ENCODE assay signal across 8 cellular contexts in genomic region chr10:110497438-110498086, GRCh38. TPM values are rescaled to one million over a fixed set of nuclear protein-coding genes. Genes with fewer than 3 reads are reported as not detected.
DNase-seq lines count a peak whose midpoint lies in the region; ATAC-seq and TF ChIP-seq lines count a peak whose summit lies in the region.

TSS of gene DUSP5 (plus strand) at chr10:110497907. CDS start at chr10:110498122, 215 bp downstream.

- H3K27me3 ChIP-seq in DOHH2 (ENCODE audit: control insufficient read depth, low read length) = peaks cover 49% of the 10 kb centered on the region

- no peaks in the 10 kb centered on the region for H3K79me2 ChIP-seq in DOHH2 (ENCODE audit: control insufficient read depth, low read length)

- in situ Hi-C loops in KBM-7 (cut with MboI; ENCODE audit: low pct_unique_long_range_greater_than_20kb, low sequenced_read_pairs) = no loop called here

- no peaks in the 10 kb centered on the region for H3K9me3 Mint-ChIP-seq in activated T-helper 2 cell treated with anti-CD3 and anti-CD28 coated beads, Interferon-gamma antibody, Interleukin-2, Interleukin-4, amounts not matched to agents 10 μg/mL and 5 μg/mL and 100 μg/mL, durations not matched to agents 14 hours and 24 hours and 36 hours
- H3K9me3 Mint-ChIP-seq in natural killer cell = no peaks in the 10 kb centered on the region

- TF ChIP-seq CTCF in DOHH2 (IDR thresholded peaks at IDR 0.05; ENCODE audit: low read depth, low read length, poor library complexity, severe bottlenecking) (no peak), RWPE1 (conservative IDR thresholded peaks at IDR 0.05; ENCODE audit: low read depth) (no peak), fibroblast of mammary gland (conservative IDR thresholded peaks at IDR 0.05; ENCODE audit: control insufficient read depth, insufficient read depth, low read depth, low read length) (no peak), natural killer cell (IDR thresholded peaks at IDR 0.05) (no peak)

- peaks cover 61% of the 10 kb centered on the region for H3K36me3 Mint-ChIP-seq in activated T-helper 2 cell treated with anti-CD3 and anti-CD28 coated beads, Interferon-gamma antibody, Interleukin-2, Interleukin-4, amounts not matched to agents 10 μg/mL and 5 μg/mL and 100 μg/mL, durations not matched to agents 14 hours and 24 hours and 36 hours (ENCODE audit: low read depth)
- no peaks in the 10 kb centered on the region for H3K36me3 Mint-ChIP-seq in natural killer cell

- peak within 1 kb of the TSS; percentile 97 for H3K4me3 Mint-ChIP-seq in activated T-helper 2 cell treated with anti-CD3 and anti-CD28 coated beads, Interferon-gamma antibody, Interleukin-2, Interleukin-4, amounts not matched to agents 10 μg/mL and 5 μg/mL and 100 μg/mL, durations not matched to agents 14 hours and 24 hours and 36 hours (ENCODE audit: low read depth)
- H3K4me3 Mint-ChIP-seq in natural killer cell = peak within 1 kb of the TSS; percentile 97

- H3K4me3 ChIP-seq in DOHH2 (ENCODE audit: low read length) (peak within 1 kb of the TSS; percentile 81), fibroblast of mammary gland (ENCODE audit: control insufficient read depth, low read depth, low read length) (peak within 1 kb of the TSS; percentile 93)

- H3F3A ChIP-seq in DOHH2 (ENCODE audit: control insufficient read depth, insufficient read depth) = no peaks in the 10 kb centered on the region

- CTCF ChIA-PET in RWPE1 (lab: Yijun Ruan, JAX) = interaction anchor here (0.6 to 3.3 kb wide), 4 partner anchors 48 to 182 kb away, joined by 3 to 18 read pairs (median 4); no protein-coding TSS in a partner anchor

- no peaks in the 10 kb centered on the region for H3K36me3 ChIP-seq in DOHH2 (ENCODE audit: control insufficient read depth, low read length)

- H3K27ac Mint-ChIP-seq in activated T-helper 2 cell treated with anti-CD3 and anti-CD28 coated beads, Interferon-gamma antibody, Interleukin-2, Interleukin-4, amounts not matched to agents 10 μg/mL and 5 μg/mL and 100 μg/mL, durations not matched to agents 14 hours and 24 hours and 36 hours = peak within 1 kb of the TSS; percentile 84
- peak within 1 kb of the TSS; percentile 96 for H3K27ac Mint-ChIP-seq in natural killer cell

- no peaks in the 10 kb centered on the region for H4K20me1 ChIP-seq in DOHH2 (ENCODE audit: control insufficient read depth, insufficient read depth, low read depth, low read length)

- peak within 1 kb of the TSS; percentile 80 for H3K4me2 ChIP-seq in DOHH2 (ENCODE audit: low read length)

- peak; percentile 91 for DNase-seq in KBM-7
- DNase-seq in RWPE1 (ENCODE audit: low spot score) = peak; percentile 96
- DNase-seq in activated T-helper 2 cell treated with anti-CD3 and anti-CD28 coated beads, Interferon-gamma antibody, Interleukin-2, Interleukin-4, amounts not matched to agents 10 μg/mL and 5 μg/mL and 100 μg/mL, durations not matched to agents 14 hours and 24 hours and 36 hours (ENCODE audit: low spot score) = peak; percentile 95
- DNase-seq in fibroblast of mammary gland (ENCODE audit: low read depth) = peak; percentile 90
- DNase-seq in natural killer cell = peak; percentile 99
- DNase-seq in stimulated activated naive CD4-positive, alpha-beta T cell (lab: John Stamatoyannopoulos, UW) = peak; percentile 92 to 97 (median 92)

- POLR2A ChIA-PET in RWPE1 (lab: Yijun Ruan, JAX; ENCODE audit: low non-redundant PET) = interaction anchor here (0.9 to 1.8 kb wide), 5 partner anchors 89 to 144 kb away, joined by 3 to 14 read pairs (median 3); no protein-coding TSS in a partner anchor

- peaks cover 42% of the 10 kb centered on the region for H3K4me1 ChIP-seq in DOHH2 (ENCODE audit: control insufficient read depth, low read length)

- no peaks in the 10 kb centered on the region for H3K27me3 Mint-ChIP-seq in activated T-helper 2 cell treated with anti-CD3 and anti-CD28 coated beads, Interferon-gamma antibody, Interleukin-2, Interleukin-4, amounts not matched to agents 10 μg/mL and 5 μg/mL and 100 μg/mL, durations not matched to agents 14 hours and 24 hours and 36 hours (ENCODE audit: low read depth)
- no peaks in the 10 kb centered on the region for H3K27me3 Mint-ChIP-seq in natural killer cell (ENCODE audit: low read depth in 2 of 2)

- H3K9me3 ChIP-seq in DOHH2 (ENCODE audit: control insufficient read depth, insufficient read depth, low read length) = no peaks in the 10 kb centered on the region

- no peaks in the 10 kb centered on the region for H3K9me2 ChIP-seq in DOHH2 (replicated peaks; ENCODE audit: control insufficient read depth, low read length)

- H3K4me1 Mint-ChIP-seq in activated T-helper 2 cell treated with anti-CD3 and anti-CD28 coated beads, Interferon-gamma antibody, Interleukin-2, Interleukin-4, amounts not matched to agents 10 μg/mL and 5 μg/mL and 100 μg/mL, durations not matched to agents 14 hours and 24 hours and 36 hours (ENCODE audit: low read depth) = peaks cover 47% of the 10 kb centered on the region
- peaks cover 59 to 72% of the 10 kb centered on the region in 2 donors for H3K4me1 Mint-ChIP-seq in natural killer cell

- peak; percentile 68 for ATAC-seq in GM21717 (IDR thresholded peaks at IDR 0.05; ENCODE audit: unreplicated experiment)
- ATAC-seq in natural killer cell = peak; percentile 88 to 97 (median 89)

- intact Hi-C loops in activated T-helper 2 cell treated with anti-CD3 and anti-CD28 coated beads, Interferon-gamma antibody, Interleukin-2, Interleukin-4, amounts not matched to agents 10 μg/mL and 5 μg/mL and 100 μg/mL, durations not matched to agents 14 hours and 24 hours and 36 hours (cut with micrococcal nuclease) = loop anchor here (1.0 to 5.0 kb wide), 6 partner anchors 15 to 187 kb away; partner anchors contain the start of gene SMC3
- intact Hi-C loops in natural killer cell (cut with micrococcal nuclease) = loop anchor here (1.0 to 5.0 kb wide), 4 partner anchors 55 to 285 kb away; no protein-coding TSS in a partner anchor

- H3K27ac ChIP-seq in DOHH2 (ENCODE audit: low read depth, low read length) (no peak within 1 kb of the TSS), RWPE1 (peak within 1 kb of the TSS; percentile 89)

RNA-seq across cellular contexts. Expression of gene DUSP5, which starts in this region (rescaled TPM):
- total RNA-seq in activated T-helper 2 cell treated with anti-CD3 and anti-CD28 coated beads, Interferon-gamma antibody, Interleukin-2, Interleukin-4, amounts not matched to agents 10 μg/mL and 5 μg/mL and 100 μg/mL, durations not matched to agents 14 hours and 24 hours and 36 hours = 84.3 and 86.2 TPM in 2 replicates
- 10 to 100 TPM; 56.3 to 98.9 (median 69.6) TPM for total RNA-seq in natural killer cell
